23 cellular contexts compared by ENCODE assay signal in the genomic region with DNA sequence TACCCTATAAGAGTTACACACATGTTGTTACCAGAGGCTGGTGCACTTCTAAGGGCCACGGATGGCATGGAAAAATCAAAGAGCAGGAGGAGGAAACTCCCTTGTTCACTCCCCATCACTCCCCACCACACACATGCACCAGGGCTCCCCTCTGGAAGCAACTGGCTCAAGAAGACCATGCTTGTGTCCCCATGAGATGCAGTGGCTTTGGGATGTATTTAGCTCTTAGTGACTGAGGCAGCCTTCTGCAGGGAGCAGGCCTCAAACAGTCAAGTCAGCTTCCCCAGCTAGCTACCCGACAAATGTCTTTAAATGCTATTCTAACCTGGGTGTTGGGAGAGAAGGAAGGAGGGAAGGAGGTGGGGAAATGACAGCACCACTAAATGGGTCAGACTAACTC.
"Had no signal": no experiment of that assay in that cellular context is flagged by ENCODE, and none has a peak within 500 bp of the region (broad histone marks: within the 10 kb centered on the region; RNA-seq: fewer than 3 reads in every experiment).

No MANE protein-coding gene starts in this region.

- H3K27me3 ChIP-seq: foreskin keratinocyte, left lung, neutrophil, testis had no signal

- H3K27me3 Mint-ChIP-seq: activated naive CD8-positive, alpha-beta T cell treated with anti-CD3 and anti-CD28 coated beads, Interleukin-2, amount 50 U/mL, for 24 hours; stimulated activated naive CD8-positive, alpha-beta T cell treated with anti-CD3 and anti-CD28 coated beads, Interleukin-15, Interleukin-2, amounts not matched to agents 100 ng/mL and 50 ng/mL, for 24 hours; type B pancreatic cell had no signal

- H3K27ac Mint-ChIP-seq: activated naive CD4-positive, alpha-beta T cell treated with anti-CD3 and anti-CD28 coated beads, Interleukin-2, amount 10 ng/mL, durations not matched to agents 7 days and 5 days; activated naive CD8-positive, alpha-beta T cell treated with anti-CD3 and anti-CD28 coated beads, Interleukin-2, amount 50 U/mL, for 24 hours; endodermal cell; natural killer cell; stimulated activated naive CD8-positive, alpha-beta T cell treated with anti-CD3 and anti-CD28 coated beads, Interleukin-15, Interleukin-2, amounts not matched to agents 100 ng/mL and 50 ng/mL, for 24 hours; type B pancreatic cell had no signal

- DNase-seq: activated CD4-positive, alpha-beta T cell treated with anti-CD3 and anti-CD28 coated beads for 1 hour; activated CD8-positive, alpha-beta memory T cell treated with anti-CD3 and anti-CD28 coated beads for 24 hours; activated CD8-positive, alpha-beta memory T cell treated with anti-CD3 and anti-CD28 coated beads, Interleukin-2, amount 50 U/mL, for 48 hours; activated effector memory CD4-positive, alpha-beta T cell treated with Interleukin-2 at 50 U/mL for 16 hours; activated naive CD4-positive, alpha-beta T cell treated with anti-CD3 and anti-CD28 coated beads, Interleukin-2, amount 10 ng/mL, durations not matched to agents 7 days and 5 days; activated naive CD8-positive, alpha-beta T cell treated with anti-CD3 and anti-CD28 coated beads, Interleukin-2, amount 50 U/mL, for 24 hours; activated T-cell treated with anti-CD3 and anti-CD28 coated beads, Interleukin-2, amount 50 U/mL, for 48 hours; aorta; foreskin keratinocyte; kidney; left lung; natural killer cell; SW 1271; T-helper 2 cell; WERI-Rb-1 had no signal

- H3K4me3 Mint-ChIP-seq: activated naive CD4-positive, alpha-beta T cell treated with anti-CD3 and anti-CD28 coated beads, Interleukin-2, amount 10 ng/mL, durations not matched to agents 7 days and 5 days; activated naive CD8-positive, alpha-beta T cell treated with anti-CD3 and anti-CD28 coated beads, Interleukin-2, amount 50 U/mL, for 24 hours; endodermal cell; natural killer cell; stimulated activated naive CD8-positive, alpha-beta T cell treated with anti-CD3 and anti-CD28 coated beads, Interleukin-15, Interleukin-2, amounts not matched to agents 100 ng/mL and 50 ng/mL, for 24 hours; type B pancreatic cell had no signal

- H3K27ac ChIP-seq: epithelial cell of prostate, foreskin keratinocyte, neutrophil, testis, WERI-Rb-1 had no signal

- H3K36me3 Mint-ChIP-seq: activated naive CD4-positive, alpha-beta T cell treated with anti-CD3 and anti-CD28 coated beads, Interleukin-2, amount 10 ng/mL, durations not matched to agents 7 days and 5 days; natural killer cell had no signal

- H3K4me1 ChIP-seq: foreskin keratinocyte, left lung, testis had no signal

- H3K4me3 ChIP-seq: left lung, mucosa of descending colon, skin epidermis, testis had no signal

- H3K36me3 ChIP-seq: left lung, neutrophil, WERI-Rb-1 had no signal

- ATAC-seq: activated naive CD8-positive, alpha-beta T cell treated with anti-CD3 and anti-CD28 coated beads, Interleukin-2, amount 50 U/mL, for 24 hours; natural killer cell had no signal

- H3K9me3 Mint-ChIP-seq: activated naive CD4-positive, alpha-beta T cell treated with anti-CD3 and anti-CD28 coated beads, Interleukin-2, amount 10 ng/mL, durations not matched to agents 7 days and 5 days; activated naive CD8-positive, alpha-beta T cell treated with anti-CD3 and anti-CD28 coated beads, Interleukin-2, amount 50 U/mL, for 24 hours; endodermal cell; natural killer cell; stimulated activated naive CD8-positive, alpha-beta T cell treated with anti-CD3 and anti-CD28 coated beads, Interleukin-15, Interleukin-2, amounts not matched to agents 100 ng/mL and 50 ng/mL, for 24 hours; type B pancreatic cell had no signal

- H3K9me3 ChIP-seq: left lung, mucosa of descending colon, neutrophil, testis had no signal

- H3K4me1 Mint-ChIP-seq: activated naive CD4-positive, alpha-beta T cell treated with anti-CD3 and anti-CD28 coated beads, Interleukin-2, amount 10 ng/mL, durations not matched to agents 7 days and 5 days; natural killer cell had no signal
